In the genomic region with DNA sequence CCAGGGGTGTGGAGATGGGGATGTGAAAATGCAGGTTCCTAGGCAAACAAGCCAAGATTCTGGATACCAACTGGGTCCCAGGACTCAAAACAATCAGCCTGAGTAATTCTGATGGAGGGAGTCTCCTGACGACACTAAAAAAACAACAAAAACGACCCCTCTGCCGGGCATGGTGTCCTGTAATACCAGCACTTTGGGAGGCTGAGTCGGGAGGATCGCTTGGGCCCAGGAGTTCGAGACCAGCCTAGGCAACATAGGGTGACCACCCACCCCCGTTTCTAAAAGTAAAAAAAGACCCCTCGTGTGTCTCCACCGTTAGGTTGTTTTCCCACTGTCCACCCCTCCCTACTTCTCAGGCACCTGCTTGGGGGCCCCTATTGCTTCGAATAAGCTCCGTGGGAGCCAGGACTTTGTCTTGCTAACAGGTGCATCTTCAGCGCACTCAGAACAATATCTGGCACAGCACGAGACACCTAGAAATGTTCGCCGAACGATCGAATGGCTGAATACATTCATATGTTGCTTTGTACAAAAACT, we compare ENCODE assay signal across 1 cellular context.
TF ChIP-seq lines count a peak whose summit lies in the region.

No MANE protein-coding gene starts in this region.

TF ChIP-seq in GM23338, 12 proteins besides CTCF, POLR2A, EP300 and RAD21 (continued from another document):
- TF ChIP-seq, protein P1, sequence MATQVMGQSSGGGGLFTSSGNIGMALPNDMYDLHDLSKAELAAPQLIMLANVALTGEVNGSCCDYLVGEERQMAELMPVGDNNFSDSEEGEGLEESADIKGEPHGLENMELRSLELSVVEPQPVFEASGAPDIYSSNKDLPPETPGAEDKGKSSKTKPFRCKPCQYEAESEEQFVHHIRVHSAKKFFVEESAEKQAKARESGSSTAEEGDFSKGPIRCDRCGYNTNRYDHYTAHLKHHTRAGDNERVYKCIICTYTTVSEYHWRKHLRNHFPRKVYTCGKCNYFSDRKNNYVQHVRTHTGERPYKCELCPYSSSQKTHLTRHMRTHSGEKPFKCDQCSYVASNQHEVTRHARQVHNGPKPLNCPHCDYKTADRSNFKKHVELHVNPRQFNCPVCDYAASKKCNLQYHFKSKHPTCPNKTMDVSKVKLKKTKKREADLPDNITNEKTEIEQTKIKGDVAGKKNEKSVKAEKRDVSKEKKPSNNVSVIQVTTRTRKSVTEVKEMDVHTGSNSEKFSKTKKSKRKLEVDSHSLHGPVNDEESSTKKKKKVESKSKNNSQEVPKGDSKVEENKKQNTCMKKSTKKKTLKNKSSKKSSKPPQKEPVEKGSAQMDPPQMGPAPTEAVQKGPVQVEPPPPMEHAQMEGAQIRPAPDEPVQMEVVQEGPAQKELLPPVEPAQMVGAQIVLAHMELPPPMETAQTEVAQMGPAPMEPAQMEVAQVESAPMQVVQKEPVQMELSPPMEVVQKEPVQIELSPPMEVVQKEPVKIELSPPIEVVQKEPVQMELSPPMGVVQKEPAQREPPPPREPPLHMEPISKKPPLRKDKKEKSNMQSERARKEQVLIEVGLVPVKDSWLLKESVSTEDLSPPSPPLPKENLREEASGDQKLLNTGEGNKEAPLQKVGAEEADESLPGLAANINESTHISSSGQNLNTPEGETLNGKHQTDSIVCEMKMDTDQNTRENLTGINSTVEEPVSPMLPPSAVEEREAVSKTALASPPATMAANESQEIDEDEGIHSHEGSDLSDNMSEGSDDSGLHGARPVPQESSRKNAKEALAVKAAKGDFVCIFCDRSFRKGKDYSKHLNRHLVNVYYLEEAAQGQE (IDR thresholded peaks at IDR 0.05; ENCODE audit: unreplicated experiment) = no peak
- TF ChIP-seq, protein P2, sequence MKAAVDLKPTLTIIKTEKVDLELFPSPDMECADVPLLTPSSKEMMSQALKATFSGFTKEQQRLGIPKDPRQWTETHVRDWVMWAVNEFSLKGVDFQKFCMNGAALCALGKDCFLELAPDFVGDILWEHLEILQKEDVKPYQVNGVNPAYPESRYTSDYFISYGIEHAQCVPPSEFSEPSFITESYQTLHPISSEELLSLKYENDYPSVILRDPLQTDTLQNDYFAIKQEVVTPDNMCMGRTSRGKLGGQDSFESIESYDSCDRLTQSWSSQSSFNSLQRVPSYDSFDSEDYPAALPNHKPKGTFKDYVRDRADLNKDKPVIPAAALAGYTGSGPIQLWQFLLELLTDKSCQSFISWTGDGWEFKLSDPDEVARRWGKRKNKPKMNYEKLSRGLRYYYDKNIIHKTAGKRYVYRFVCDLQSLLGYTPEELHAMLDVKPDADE (IDR thresholded peaks at IDR 0.05) = no peak
